22 cellular contexts compared by ENCODE assay signal in genomic region chr3:106332135-106332534, GRCh38.
A peak's percentile ranks its signal among the peaks of the same experiment; 100 is the strongest.
DNase-seq lines count a peak whose midpoint lies in the region; ATAC-seq and TF ChIP-seq lines count a peak whose summit lies in the region.
"Had no signal": no experiment of that assay in that cellular context is flagged by ENCODE, and none has a peak within 500 bp of the region (broad histone marks: within the 10 kb centered on the region; RNA-seq: fewer than 3 reads in every experiment).

No MANE protein-coding gene starts in this region.

- peaks cover 73% of the 10 kb centered on the region for H3K4me1 Mint-ChIP-seq in activated CD8-positive, alpha-beta T cell treated with anti-CD3 and anti-CD28 coated beads for 36 hours (ENCODE audit: low read depth)
- peaks cover 52% of the 10 kb centered on the region for H3K4me1 Mint-ChIP-seq in activated CD8-positive, alpha-beta T cell treated with anti-CD3 and anti-CD28 coated beads, Interleukin-2, amount 10 ng/mL, durations not matched to agents 7 days and 5 days (ENCODE audit: low read depth)
- peaks cover 80% of the 10 kb centered on the region for H3K4me1 Mint-ChIP-seq in activated naive CD8-positive, alpha-beta T cell treated with anti-CD3 and anti-CD28 coated beads, Interleukin-2, amount 50 U/mL, for 24 hours

- POLR2A ChIA-PET in activated CD8-positive, alpha-beta T cell treated with anti-CD3 and anti-CD28 coated beads for 36 hours (lab: Charles Lee): interaction anchor here (0.5 kb wide), 1 partner anchor 274 kb away, joined by 3 read pairs; no protein-coding TSS in a partner anchor
- POLR2A ChIA-PET in activated CD8-positive, alpha-beta T cell treated with anti-CD3 and anti-CD28 coated beads, Interleukin-2, amount 10 ng/mL, durations not matched to agents 7 days and 5 days (lab: Charles Lee): no interaction called here

- peaks cover 6% of the 10 kb centered on the region for H3K9me3 Mint-ChIP-seq in activated CD8-positive, alpha-beta T cell treated with anti-CD3 and anti-CD28 coated beads for 36 hours
- no peaks in the 10 kb centered on the region for H3K9me3 Mint-ChIP-seq in activated CD8-positive, alpha-beta T cell treated with anti-CD3 and anti-CD28 coated beads, Interleukin-2, amount 10 ng/mL, durations not matched to agents 7 days and 5 days (ENCODE audit: insufficient read depth)
- H3K9me3 Mint-ChIP-seq in activated naive CD8-positive, alpha-beta T cell treated with anti-CD3 and anti-CD28 coated beads, Interleukin-2, amount 50 U/mL, for 24 hours: peaks cover 6% of the 10 kb centered on the region
- H3K9me3 Mint-ChIP-seq: HFFc6 had no signal

- ATAC-seq in activated CD8-positive, alpha-beta T cell treated with anti-CD3 and anti-CD28 coated beads for 36 hours: no peak
- ATAC-seq in activated CD8-positive, alpha-beta T cell treated with anti-CD3 and anti-CD28 coated beads, Interleukin-2, amount 10 ng/mL, durations not matched to agents 7 days and 5 days: no peak
- ATAC-seq in GM18511 (IDR thresholded peaks at IDR 0.05; ENCODE audit: unreplicated experiment): peak; percentile 45
- ATAC-seq in HG03354 (IDR thresholded peaks at IDR 0.05; ENCODE audit: poor library complexity, severe bottlenecking, unreplicated experiment): peak; percentile 36
- no peak for ATAC-seq in activated naive CD8-positive, alpha-beta T cell treated with anti-CD3 and anti-CD28 coated beads, Interleukin-2, amount 50 U/mL, for 24 hours
- no peak for ATAC-seq in HG03045 (IDR thresholded peaks at IDR 0.05; ENCODE audit: unreplicated experiment)
- ATAC-seq: Panc1, SK-N-SH treated with all-trans-retinoic acid at 6 μM for 48 hours, T-helper 17 cell had no signal

- CTCF ChIA-PET in activated CD8-positive, alpha-beta T cell treated with anti-CD3 and anti-CD28 coated beads for 36 hours (lab: Charles Lee): interaction anchor here (0.7 to 1.5 kb wide), 3 partner anchors 8 to 495 kb away, joined by 3 to 4 read pairs (median 3); no protein-coding TSS in a partner anchor
- CTCF ChIA-PET in activated CD8-positive, alpha-beta T cell treated with anti-CD3 and anti-CD28 coated beads, Interleukin-2, amount 10 ng/mL, durations not matched to agents 7 days and 5 days (lab: Charles Lee): no interaction called here

- peak overlapping the region; percentile 98 for H3K27ac Mint-ChIP-seq in activated CD8-positive, alpha-beta T cell treated with anti-CD3 and anti-CD28 coated beads for 36 hours
- no peak overlapping the region for H3K27ac Mint-ChIP-seq in activated CD8-positive, alpha-beta T cell treated with anti-CD3 and anti-CD28 coated beads, Interleukin-2, amount 10 ng/mL, durations not matched to agents 7 days and 5 days
- peak overlapping the region; percentile 98 for H3K27ac Mint-ChIP-seq in activated naive CD8-positive, alpha-beta T cell treated with anti-CD3 and anti-CD28 coated beads, Interleukin-2, amount 50 U/mL, for 24 hours
- H3K27ac Mint-ChIP-seq: HFFc6, type B pancreatic cell had no signal

- no peak for TF ChIP-seq CTCF in activated CD8-positive, alpha-beta T cell treated with anti-CD3 and anti-CD28 coated beads for 36 hours (IDR thresholded peaks at IDR 0.05)

- H3K27me3 Mint-ChIP-seq in activated CD8-positive, alpha-beta T cell treated with anti-CD3 and anti-CD28 coated beads for 36 hours: no peaks in the 10 kb centered on the region
- no peaks in the 10 kb centered on the region for H3K27me3 Mint-ChIP-seq in activated CD8-positive, alpha-beta T cell treated with anti-CD3 and anti-CD28 coated beads, Interleukin-2, amount 10 ng/mL, durations not matched to agents 7 days and 5 days (ENCODE audit: low read depth)
- H3K27me3 Mint-ChIP-seq in activated naive CD8-positive, alpha-beta T cell treated with anti-CD3 and anti-CD28 coated beads, Interleukin-2, amount 50 U/mL, for 24 hours: no peaks in the 10 kb centered on the region
- H3K27me3 Mint-ChIP-seq: T-helper 17 cell, type B pancreatic cell had no signal

- H3K36me3 Mint-ChIP-seq in activated CD8-positive, alpha-beta T cell treated with anti-CD3 and anti-CD28 coated beads for 36 hours (ENCODE audit: low read depth): peaks cover 11% of the 10 kb centered on the region
- H3K36me3 Mint-ChIP-seq in activated CD8-positive, alpha-beta T cell treated with anti-CD3 and anti-CD28 coated beads, Interleukin-2, amount 10 ng/mL, durations not matched to agents 7 days and 5 days (ENCODE audit: low read depth): peaks cover 7% of the 10 kb centered on the region
- H3K36me3 Mint-ChIP-seq in activated naive CD8-positive, alpha-beta T cell treated with anti-CD3 and anti-CD28 coated beads, Interleukin-2, amount 50 U/mL, for 24 hours (ENCODE audit: low read depth): peaks cover 9% of the 10 kb centered on the region
- H3K36me3 Mint-ChIP-seq: type B pancreatic cell had no signal

- no peak for DNase-seq in activated CD8-positive, alpha-beta T cell treated with anti-CD3 and anti-CD28 coated beads for 36 hours
- no peak for DNase-seq in activated CD8-positive, alpha-beta T cell treated with anti-CD3 and anti-CD28 coated beads, Interleukin-2, amount 10 ng/mL, durations not matched to agents 7 days and 5 days
- DNase-seq in activated naive CD8-positive, alpha-beta T cell treated with anti-CD3 and anti-CD28 coated beads, Interleukin-2, amount 50 U/mL, for 24 hours: no peak
- DNase-seq in amniotic stem cell (lab: John Stamatoyannopoulos, UW) (no peak), NCI-H524 (lab: John Stamatoyannopoulos, UW) (no peak)
- DNase-seq: activated CD4-positive, CD25-positive, alpha-beta regulatory T cell treated with anti-CD3 and anti-CD28 coated beads, Interleukin-2, amount 50 U/mL, for 72 hours; Caco-2; caudate nucleus; effector CD8-positive, alpha-beta T cell; HFFc6; hypothalamus; NCI-H1436; NCI-H2081 treated with DMSO at 0.1 percent for 48 hours; ovary; Right ventricle myocardium superior; T-helper 17 cell had no signal

- intact Hi-C loops in activated CD8-positive, alpha-beta T cell treated with anti-CD3 and anti-CD28 coated beads for 36 hours (cut with micrococcal nuclease): loop anchor here (2.0 to 10.0 kb wide), 9 partner anchors 100 to 647 kb away; partner anchors contain the start of gene CBLB

- no peak overlapping the region for H3K4me3 Mint-ChIP-seq in activated CD8-positive, alpha-beta T cell treated with anti-CD3 and anti-CD28 coated beads for 36 hours
- H3K4me3 Mint-ChIP-seq in activated CD8-positive, alpha-beta T cell treated with anti-CD3 and anti-CD28 coated beads, Interleukin-2, amount 10 ng/mL, durations not matched to agents 7 days and 5 days: no peak overlapping the region
- no peak overlapping the region for H3K4me3 Mint-ChIP-seq in activated naive CD8-positive, alpha-beta T cell treated with anti-CD3 and anti-CD28 coated beads, Interleukin-2, amount 50 U/mL, for 24 hours
- H3K4me3 Mint-ChIP-seq: HFFc6, T-helper 17 cell, type B pancreatic cell had no signal

Comparison
In these comparisons a context has a peak if more than half of its experiments do, and no peak if none do; other contexts are left out.
1. ATAC-seq: peak in GM18511 (single experiment) and HG03354 (single experiment); none in activated CD8-positive, alpha-beta T cell treated with anti-CD3 and anti-CD28 coated beads for 36 hours (single experiment), activated CD8-positive, alpha-beta T cell treated with anti-CD3 and anti-CD28 coated beads, Interleukin-2, amount 10 ng/mL, durations not matched to agents 7 days and 5 days (single experiment), activated naive CD8-positive, alpha-beta T cell treated with anti-CD3 and anti-CD28 coated beads, Interleukin-2, amount 50 U/mL, for 24 hours (single experiment) and HG03045 (single experiment).